Comparison of ENCODE assay signal across 10 cellular contexts in genomic region chr19:45782162-45782623, GRCh38. TPM values are rescaled to one million over a fixed set of nuclear protein-coding genes. Genes with fewer than 3 reads are reported as not detected.
A peak's percentile ranks its signal among the peaks of the same experiment; 100 is the strongest.
DNase-seq lines count a peak whose midpoint lies in the region; ATAC-seq, FAIRE-seq and TF ChIP-seq lines count a peak whose summit lies in the region.
"Had no signal": no experiment of that assay in that cellular context is flagged by ENCODE, and none has a peak within 500 bp of the region (broad histone marks: within the 10 kb centered on the region; RNA-seq: fewer than 3 reads in every experiment).

A gene with protein sequence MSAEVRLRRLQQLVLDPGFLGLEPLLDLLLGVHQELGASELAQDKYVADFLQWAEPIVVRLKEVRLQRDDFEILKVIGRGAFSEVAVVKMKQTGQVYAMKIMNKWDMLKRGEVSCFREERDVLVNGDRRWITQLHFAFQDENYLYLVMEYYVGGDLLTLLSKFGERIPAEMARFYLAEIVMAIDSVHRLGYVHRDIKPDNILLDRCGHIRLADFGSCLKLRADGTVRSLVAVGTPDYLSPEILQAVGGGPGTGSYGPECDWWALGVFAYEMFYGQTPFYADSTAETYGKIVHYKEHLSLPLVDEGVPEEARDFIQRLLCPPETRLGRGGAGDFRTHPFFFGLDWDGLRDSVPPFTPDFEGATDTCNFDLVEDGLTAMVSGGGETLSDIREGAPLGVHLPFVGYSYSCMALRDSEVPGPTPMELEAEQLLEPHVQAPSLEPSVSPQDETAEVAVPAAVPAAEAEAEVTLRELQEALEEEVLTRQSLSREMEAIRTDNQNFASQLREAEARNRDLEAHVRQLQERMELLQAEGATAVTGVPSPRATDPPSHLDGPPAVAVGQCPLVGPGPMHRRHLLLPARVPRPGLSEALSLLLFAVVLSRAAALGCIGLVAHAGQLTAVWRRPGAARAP (minus strand): TSS chr19:45782490. CDS start chr19:45782352, 138 bp downstream.

- no peak within 1 kb of the TSS for H4K91ac ChIP-seq in H1 (replicated peaks; ENCODE audit: insufficient read length, low read length)

- peaks cover 15 to 26% of the 10 kb centered on the region in 2 experiments for H4K20me1 ChIP-seq in H1 (replicated peaks in 1 of 2; ENCODE audit: control insufficient read depth in 1 of 2, insufficient read depth in 2 of 2, low read length in 2 of 2)

- POLR2A ChIA-PET in H1 (lab: Charles Lee; ENCODE audit: partially characterized antibody): interaction anchor here (0.6 to 9.5 kb wide), 12 partner anchors 10 to 98 kb away, joined by 3 to 133 read pairs (median 4); partner anchors contain the start of genes DMWD, SIX5 and SYMPK
- POLR2A ChIA-PET in activated CD8-positive, alpha-beta T cell treated with anti-CD3 and anti-CD28 coated beads, Interleukin-2, amount 10 ng/mL, durations not matched to agents 7 days and 5 days (lab: Charles Lee): no interaction called here

- peak within 1 kb of the TSS; percentile 15; the same call in 1 of the 2 replicates for H4K8ac ChIP-seq in H1 (ENCODE audit: extremely low read depth, insufficient read depth, low read length)

- no peak within 1 kb of the TSS for H3K4ac ChIP-seq in H1 (replicated peaks; ENCODE audit: insufficient read length, low read depth, low read length)

- peaks cover 6% of the 10 kb centered on the region for H3K36me3 Mint-ChIP-seq in activated CD8-positive, alpha-beta T cell treated with anti-CD3 and anti-CD28 coated beads, Interleukin-2, amount 10 ng/mL, durations not matched to agents 7 days and 5 days (ENCODE audit: low read depth)

- 76% methylated on average over 14 of the region's 18 CpGs; no CpG with 5 or more reads in 1 of the 2 experiments for WGBS in H1 (ENCODE audit: extremely low coverage in 1 of 2, insufficient coverage in 1 of 2, insufficient read length in 1 of 2, insufficient replicate concordance in 2 of 2, low coverage in 1 of 2, low lambda C conversion rate in 2 of 2, missing lambda C conversion rate in 1 of 2), 2 experiments

- H3K56ac ChIP-seq in H1 (replicated peaks; ENCODE audit: insufficient read length, low read depth, low read length): no peak within 1 kb of the TSS

- H3K4me1 Mint-ChIP-seq in activated CD8-positive, alpha-beta T cell treated with anti-CD3 and anti-CD28 coated beads, Interleukin-2, amount 10 ng/mL, durations not matched to agents 7 days and 5 days (ENCODE audit: low read depth): peaks cover 16% of the 10 kb centered on the region

- no peak within 1 kb of the TSS for H4K5ac ChIP-seq in H1 (ENCODE audit: insufficient read length, low read depth, low read length)

- no peak within 1 kb of the TSS for H3K4me3 ChIP-seq in H1 (ENCODE audit: extremely low read depth in 1 of 4, insufficient read depth in 2 of 4, low read depth in 3 of 4, low read length in 4 of 4)

- CTCF ChIA-PET in H1 (lab: Charles Lee; ENCODE audit: partially characterized antibody): interaction anchor here (0.5 to 5.1 kb wide), 14 partner anchors 9 to 103 kb away, joined by 3 to 45 read pairs (median 4); partner anchors contain the start of genes FBXO46, IRF2BP1 and SIX5
- CTCF ChIA-PET in activated CD8-positive, alpha-beta T cell treated with anti-CD3 and anti-CD28 coated beads, Interleukin-2, amount 10 ng/mL, durations not matched to agents 7 days and 5 days (lab: Charles Lee): interaction anchor here (1.2 kb wide), 1 partner anchor 11 kb away, joined by 3 read pairs; no protein-coding TSS in a partner anchor

- H3K27ac ChIP-seq in 22Rv1 (peak within 1 kb of the TSS; percentile 41; the same call in 1 of the 2 replicates), H1 (ENCODE audit: low read depth, low read length) (no peak within 1 kb of the TSS)

- H3K27me3 Mint-ChIP-seq in activated CD8-positive, alpha-beta T cell treated with anti-CD3 and anti-CD28 coated beads, Interleukin-2, amount 10 ng/mL, durations not matched to agents 7 days and 5 days (ENCODE audit: low read depth): peaks cover 36% of the 10 kb centered on the region

- 0 out of 2 replicates have a peak within 1 kb of the TSS, but pooled peaks have one; percentile 39 for H2BK12ac ChIP-seq in H1 (ENCODE audit: low read depth, low read length)

- H2BK15ac ChIP-seq in H1 (ENCODE audit: low read length): no peak within 1 kb of the TSS

- TF ChIP-seq EP300 in H1 (IDR thresholded peaks at IDR 0.05; ENCODE audit: borderline replicate concordance in 1 of 2, low read depth in 2 of 2, low read length in 2 of 2): no peak

- no peaks in the 10 kb centered on the region for H3K79me2 ChIP-seq in H1 (ENCODE audit: control insufficient read depth in 1 of 2, insufficient read depth in 2 of 2, low read length in 2 of 2)

- H3K4me2 ChIP-seq in H1 (ENCODE audit: insufficient read depth in 1 of 2, low read depth in 2 of 2, low read length in 2 of 2): no peak within 1 kb of the TSS

- H3K4me3 Mint-ChIP-seq in activated CD8-positive, alpha-beta T cell treated with anti-CD3 and anti-CD28 coated beads, Interleukin-2, amount 10 ng/mL, durations not matched to agents 7 days and 5 days: no peak within 1 kb of the TSS

- H2BK5ac ChIP-seq in H1 (ENCODE audit: low read depth, low read length): no peak within 1 kb of the TSS

- no peak for TF ChIP-seq RAD21 in H1 (IDR thresholded peaks at IDR 0.05 in 1 of 2, conservative IDR thresholded peaks at IDR 0.05 in 1 of 2; ENCODE audit: low read depth in 2 of 2, low read length in 2 of 2)

- H2BK20ac ChIP-seq in H1 (ENCODE audit: low read length): no peak within 1 kb of the TSS

- H3K9ac ChIP-seq in H1 (replicated peaks in 1 of 4; ENCODE audit: extremely low read depth in 1 of 4, low read depth in 3 of 4, low read length in 3 of 4): no peak within 1 kb of the TSS

- H3K4me1 ChIP-seq in H1 (replicated peaks in 1 of 4; ENCODE audit: control insufficient read depth in 3 of 4, insufficient read depth in 4 of 4, low read length in 3 of 4): peaks cover 3 to 26% (median 15%) of the 10 kb centered on the region in 4 experiments

- H3K9me3 ChIP-seq in H1 (ENCODE audit: insufficient read depth in 2 of 2, low read depth in 1 of 2, low read length in 1 of 2): no peaks in the 10 kb centered on the region

- no peak within 1 kb of the TSS for H2AK5ac ChIP-seq in H1 (ENCODE audit: low read depth, low read length)

- no peak for ATAC-seq in HG03520 (IDR thresholded peaks at IDR 0.05; ENCODE audit: unreplicated experiment)
- no peak for ATAC-seq in HG02610 (IDR thresholded peaks at IDR 0.05; ENCODE audit: unreplicated experiment)
- ATAC-seq in activated CD8-positive, alpha-beta T cell treated with anti-CD3 and anti-CD28 coated beads, Interleukin-2, amount 10 ng/mL, durations not matched to agents 7 days and 5 days: no peak
- no peak for ATAC-seq in HG02938 (IDR thresholded peaks at IDR 0.05; ENCODE audit: unreplicated experiment)

- H3K18ac ChIP-seq in H1 (ENCODE audit: extremely low read depth, low read length): no peak within 1 kb of the TSS

- no peak within 1 kb of the TSS for H2AFZ ChIP-seq in H1 (ENCODE audit: low read length)

- no peak within 1 kb of the TSS for H3K27ac Mint-ChIP-seq in activated CD8-positive, alpha-beta T cell treated with anti-CD3 and anti-CD28 coated beads, Interleukin-2, amount 10 ng/mL, durations not matched to agents 7 days and 5 days

- H2BK120ac ChIP-seq in H1 (replicated peaks; ENCODE audit: low read depth, low read length): no peak within 1 kb of the TSS

- TF ChIP-seq POLR2A in H1 (IDR thresholded peaks at IDR 0.05; ENCODE audit: control extremely low read depth in 1 of 2, low read depth in 2 of 2, low read length in 2 of 2): no peak

- TF ChIP-seq CTCF in 22Rv1 (IDR thresholded peaks at IDR 0.05) (no peak), H1 (IDR thresholded peaks at IDR 0.05; ENCODE audit: control extremely low read depth in 1 of 3, insufficient read depth in 1 of 3, low read depth in 1 of 3, low read length in 3 of 3) (no peak)

- peaks cover 3 to 24% (median 8%) of the 10 kb centered on the region in 4 experiments; a peak in 6 of 8 replicates for H3K36me3 ChIP-seq in H1 (ENCODE audit: control insufficient read depth in 2 of 4, insufficient read depth in 4 of 4, low read length in 3 of 4)

- peaks cover 4% of the 10 kb centered on the region; the same call in 1 of the 2 replicates for H3K23me2 ChIP-seq in H1 (ENCODE audit: low read depth, low read length)

- 0 out of 2 replicates have a peak, but pooled peaks cover 4% of the 10 kb centered on the region for H3K79me1 ChIP-seq in H1 (ENCODE audit: low read depth, low read length)

- no peaks in the 10 kb centered on the region for H3K9me3 Mint-ChIP-seq in activated CD8-positive, alpha-beta T cell treated with anti-CD3 and anti-CD28 coated beads, Interleukin-2, amount 10 ng/mL, durations not matched to agents 7 days and 5 days (ENCODE audit: insufficient read depth)

- no peak within 1 kb of the TSS for H3K23ac ChIP-seq in H1 (ENCODE audit: insufficient read length)

- peaks cover 0 to 6% (median 0%) of the 10 kb centered on the region in 4 experiments; a peak in 1 of 7 replicates for H3K27me3 ChIP-seq in H1 (replicated peaks in 1 of 4; ENCODE audit: control insufficient read depth in 3 of 4, extremely low read depth in 1 of 4, insufficient read depth in 3 of 4, low read length in 3 of 4)

- no peak for FAIRE-seq in H1 (lab: Jason Lieb, UNC)

- peak; percentile 51 for DNase-seq in M059J (ENCODE audit: low read depth)
- DNase-seq in H1 (ENCODE audit: low read depth in 1 of 2, low spot score in 2 of 2): no peak
- DNase-seq in myocyte (ENCODE audit: low read depth): peak; percentile 87
- DNase-seq in activated CD8-positive, alpha-beta T cell treated with anti-CD3 and anti-CD28 coated beads, Interleukin-2, amount 10 ng/mL, durations not matched to agents 7 days and 5 days: no peak
- DNase-seq: activated gamma-delta T cell, GDM1 had no signal

- H3K14ac ChIP-seq in H1 (ENCODE audit: insufficient read length): no peak within 1 kb of the TSS

TF ChIP-seq in H1, 55 proteins besides CTCF, POLR2A, EP300 and RAD21 (continues in another document):
- TF ChIP-seq JUND (IDR thresholded peaks at IDR 0.05; ENCODE audit: low read length) (no peak), EZH2 (IDR thresholded peaks at IDR 0.05; ENCODE audit: low read depth, low read length, severe bottlenecking) (no peak), NRF1 (IDR thresholded peaks at IDR 0.05; ENCODE audit: low read depth, low read length) (no peak)

RNA-seq across cellular contexts. Expression of the gene that starts here (rescaled TPM):
- 22.7 and 40.4 TPM in 2 replicates for total RNA-seq in M059J (2014; rRNA removed; shearing (Covaris generic))
- 27.4 and 28.2 TPM in 2 replicates for total RNA-seq in H1 (2021; fragmentation: NEBNext Ultra II Directional; extraction: Animal tissue kit (Norgen Biotek cat#: 25700))
- polyA plus RNA-seq in H1 (2011; rRNA removed): 13.7 and 25.3 TPM in 2 replicates
- 18.9 TPM for polyA plus RNA-seq in H1 (2011; cell fraction: cytosol; rRNA removed)
- polyA plus RNA-seq in H1 (2011; cell fraction: nucleus; rRNA removed): 155 TPM
- polyA plus RNA-seq in H1 (2012, experiment 1 of 2): 18.9 to 42.0 TPM (median 34.4 TPM) in 4 replicates
- polyA plus RNA-seq in H1 (2012, experiment 2 of 2): 23.6 TPM
- 12.6 TPM for polyA plus RNA-seq in H1 (2013, experiment 1 of 2)
- polyA plus RNA-seq in H1 (2013, experiment 2 of 2): 10.9 TPM
- polyA minus RNA-seq in H1 (2011; rRNA and poly(A)+ RNA removed): 7.1 and 11.1 TPM in 2 replicates
- polyA minus RNA-seq in H1 (2011; cell fraction: cytosol; rRNA and poly(A)+ RNA removed): 7.6 TPM
- 26.5 TPM for polyA minus RNA-seq in H1 (2011; cell fraction: nucleus; rRNA and poly(A)+ RNA removed)
- total RNA-seq in myocyte: 907 and 1,143 TPM in 2 replicates
- polyA plus RNA-seq in myocyte (2012): 359 TPM
- 10 to 100 TPM in 1 of 2 experiments, 1 to 10 TPM in 1; 9.9 to 14.4 TPM for total RNA-seq in activated CD8-positive, alpha-beta T cell treated with anti-CD3 and anti-CD28 coated beads, Interleukin-2, amount 10 ng/mL, durations not matched to agents 7 days and 5 days

Comparison
In these comparisons a context has a peak if more than half of its experiments do, and no peak if none do; other contexts are left out.
1. RNA of the gene that starts here (total RNA-seq): 907 to 1,143 TPM in myocyte; 22.7 to 40.4 TPM in M059J, 27.4 to 28.2 TPM in H1 and 9.9 to 14.4 TPM in activated CD8-positive, alpha-beta T cell treated with anti-CD3 and anti-CD28 coated beads, Interleukin-2, amount 10 ng/mL, durations not matched to agents 7 days and 5 days; every median in the first group is over 10 times any median in the second.
2. DNase-seq: peak in M059J (single experiment) and myocyte (single experiment); none in H1 (0 of 2) and activated CD8-positive, alpha-beta T cell treated with anti-CD3 and anti-CD28 coated beads, Interleukin-2, amount 10 ng/mL, durations not matched to agents 7 days and 5 days (single experiment).